Comparison of ENCODE assay signal across 1 cellular context in genomic region chr10:103227416-103227815, GRCh38.
TF ChIP-seq lines count a peak whose summit lies in the region.

No MANE protein-coding gene starts in this region.

TF ChIP-seq in K562, 482 proteins besides CTCF, POLR2A, EP300 and RAD21:
- TF ChIP-seq TFE3 (CRISPR knock-in tag; IDR thresholded peaks at IDR 0.05) (peak; percentile 13; the same call in 1 of the 2 replicates), CHCHD3 (CRISPR knock-in tag; IDR thresholded peaks at IDR 0.05) (no peak)
